22 cellular contexts compared by ENCODE assay signal in the genomic region with DNA sequence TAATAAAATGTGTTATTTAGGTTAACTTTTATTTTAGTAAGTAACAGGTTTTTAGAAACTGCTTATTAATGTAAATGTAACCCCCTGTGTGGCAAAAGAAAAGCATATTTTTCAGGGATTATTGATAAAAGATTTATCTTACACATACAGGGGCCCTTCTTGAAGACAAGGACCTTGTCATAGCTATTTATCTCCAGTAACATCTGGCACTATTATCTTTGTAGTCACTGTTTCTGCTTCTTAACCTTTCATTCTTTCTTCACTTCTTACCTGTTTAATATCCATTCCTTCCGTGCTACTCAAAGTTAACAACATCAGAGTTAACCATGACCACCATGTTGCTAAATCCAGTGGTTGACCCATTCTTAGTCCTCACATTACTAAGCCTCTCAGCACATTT.
"Had no signal": no experiment of that assay in that cellular context is flagged by ENCODE, and none has a peak within 500 bp of the region (broad histone marks: within the 10 kb centered on the region; RNA-seq: fewer than 3 reads in every experiment).

No MANE protein-coding gene starts in this region.

- DNase-seq: activated B cell treated with CpG ODN at 0.5 μM for 24 hours; activated CD4-positive, alpha-beta T cell treated with anti-CD3 and anti-CD28 coated beads for 1 hour; activated CD4-positive, alpha-beta T cell treated with anti-CD3 and anti-CD28 coated beads, Interleukin-2, amount 10 ng/mL, durations not matched to agents 24 days and 14 days; activated CD4-positive, alpha-beta T cell treated with anti-CD3 and anti-CD28 coated beads, Interleukin-2, amount 50 U/mL, for 48 hours; activated CD8-positive, alpha-beta memory T cell treated with anti-CD3 and anti-CD28 coated beads, Interleukin-2, amount 10 ng/mL, durations not matched to agents 7 days and 5 days; activated gamma-delta T cell; activated naive CD4-positive, alpha-beta T cell treated with anti-CD3 and anti-CD28 coated beads for 36 hours; activated T-cell treated with anti-CD3 and anti-CD28 coated beads, Interleukin-2, amount 50 U/mL, for 24 hours; brain microvascular endothelial cell; NCI-H1048; NCI-H1930; NCI-H2171; NCI-H2227 treated with DMSO at 0.1 percent for 48 hours; NCI-H446 treated with DMSO at 0.1 percent for 48 hours; NCI-H526; NCI-H82; SIG-M5; T-helper 17 cell; T-helper 9 cell had no signal

- H3K4me1 Mint-ChIP-seq: activated CD4-positive, alpha-beta T cell treated with anti-CD3 and anti-CD28 coated beads, Interleukin-2, amount 10 ng/mL, durations not matched to agents 24 days and 14 days; activated CD8-positive, alpha-beta memory T cell treated with anti-CD3 and anti-CD28 coated beads, Interleukin-2, amount 10 ng/mL, durations not matched to agents 7 days and 5 days had no signal

- ATAC-seq: activated CD8-positive, alpha-beta memory T cell treated with anti-CD3 and anti-CD28 coated beads, Interleukin-2, amount 10 ng/mL, durations not matched to agents 7 days and 5 days; T-helper 17 cell had no signal

- H3K27ac ChIP-seq: brain microvascular endothelial cell, cardiac muscle cell had no signal

- H3K4me3 ChIP-seq: cardiac muscle cell had no signal

- H3K27ac Mint-ChIP-seq: activated B cell treated with CpG ODN at 0.5 μM for 24 hours; activated CD4-positive, alpha-beta T cell treated with anti-CD3 and anti-CD28 coated beads, Interleukin-2, amount 10 ng/mL, durations not matched to agents 24 days and 14 days; activated CD8-positive, alpha-beta memory T cell treated with anti-CD3 and anti-CD28 coated beads, Interleukin-2, amount 10 ng/mL, durations not matched to agents 7 days and 5 days; activated naive CD4-positive, alpha-beta T cell treated with anti-CD3 and anti-CD28 coated beads for 36 hours; activated naive CD8-positive, alpha-beta T cell; activated T-cell treated with anti-CD3 and anti-CD28 coated beads, Interleukin-2, amount 50 U/mL, for 24 hours; activated T-helper 1 cell treated with anti-CD3 and anti-CD28 coated beads, Interleukin-12 subunit alpha, Interleukin-12 subunit beta, Interleukin-2, Interleukin-4 antibody, amounts not matched to agents 30 ng/mL and 10 ng/mL and 1 ng/mL, durations not matched to agents 14 hours and 24 hours and 36 hours; T-helper 17 cell had no signal

- H3K27me3 Mint-ChIP-seq: activated B cell treated with CpG ODN at 0.5 μM for 24 hours; activated CD4-positive, alpha-beta T cell treated with anti-CD3 and anti-CD28 coated beads, Interleukin-2, amount 10 ng/mL, durations not matched to agents 24 days and 14 days; activated CD8-positive, alpha-beta memory T cell treated with anti-CD3 and anti-CD28 coated beads, Interleukin-2, amount 10 ng/mL, durations not matched to agents 7 days and 5 days; activated naive CD8-positive, alpha-beta T cell; activated T-cell treated with anti-CD3 and anti-CD28 coated beads, Interleukin-2, amount 50 U/mL, for 24 hours; T-helper 17 cell had no signal

- H3K27me3 ChIP-seq: brain microvascular endothelial cell, cardiac muscle cell had no signal

- H3K36me3 ChIP-seq: brain microvascular endothelial cell, cardiac muscle cell had no signal

- H3K4me3 Mint-ChIP-seq: activated B cell treated with CpG ODN at 0.5 μM for 24 hours; activated CD4-positive, alpha-beta T cell treated with anti-CD3 and anti-CD28 coated beads, Interleukin-2, amount 10 ng/mL, durations not matched to agents 24 days and 14 days; activated CD8-positive, alpha-beta memory T cell treated with anti-CD3 and anti-CD28 coated beads, Interleukin-2, amount 10 ng/mL, durations not matched to agents 7 days and 5 days; activated naive CD4-positive, alpha-beta T cell treated with anti-CD3 and anti-CD28 coated beads for 36 hours; activated naive CD8-positive, alpha-beta T cell; activated T-cell treated with anti-CD3 and anti-CD28 coated beads, Interleukin-2, amount 50 U/mL, for 24 hours; activated T-helper 1 cell treated with anti-CD3 and anti-CD28 coated beads, Interleukin-12 subunit alpha, Interleukin-12 subunit beta, Interleukin-2, Interleukin-4 antibody, amounts not matched to agents 30 ng/mL and 10 ng/mL and 1 ng/mL, durations not matched to agents 14 hours and 24 hours and 36 hours; T-helper 17 cell had no signal
